ENCODE assay signal across 8 cellular contexts in genomic region chrX:152925835-152926234, GRCh38.
"Had no signal": no experiment of that assay in that cellular context is flagged by ENCODE, and none has a peak within 500 bp of the region (broad histone marks: within the 10 kb centered on the region; RNA-seq: fewer than 3 reads in every experiment).

No MANE protein-coding gene starts in this region.

- DNase-seq: effector CD4-positive, alpha-beta T cell; foreskin melanocyte; heart left ventricle; left ventricle myocardium superior; upper lobe of left lung had no signal

- H3K27ac ChIP-seq: coronary artery, heart left ventricle, suprapubic skin, upper lobe of left lung, WERI-Rb-1 had no signal

- H3K4me3 ChIP-seq: coronary artery, heart left ventricle, suprapubic skin, upper lobe of left lung had no signal

- H3K27me3 ChIP-seq: suprapubic skin had no signal

- H3K36me3 ChIP-seq: heart left ventricle, suprapubic skin, upper lobe of left lung, WERI-Rb-1 had no signal

- H3K4me1 ChIP-seq: heart left ventricle, upper lobe of left lung had no signal

- H3K9me3 ChIP-seq: heart left ventricle, suprapubic skin, upper lobe of left lung had no signal
